In the genomic region with DNA sequence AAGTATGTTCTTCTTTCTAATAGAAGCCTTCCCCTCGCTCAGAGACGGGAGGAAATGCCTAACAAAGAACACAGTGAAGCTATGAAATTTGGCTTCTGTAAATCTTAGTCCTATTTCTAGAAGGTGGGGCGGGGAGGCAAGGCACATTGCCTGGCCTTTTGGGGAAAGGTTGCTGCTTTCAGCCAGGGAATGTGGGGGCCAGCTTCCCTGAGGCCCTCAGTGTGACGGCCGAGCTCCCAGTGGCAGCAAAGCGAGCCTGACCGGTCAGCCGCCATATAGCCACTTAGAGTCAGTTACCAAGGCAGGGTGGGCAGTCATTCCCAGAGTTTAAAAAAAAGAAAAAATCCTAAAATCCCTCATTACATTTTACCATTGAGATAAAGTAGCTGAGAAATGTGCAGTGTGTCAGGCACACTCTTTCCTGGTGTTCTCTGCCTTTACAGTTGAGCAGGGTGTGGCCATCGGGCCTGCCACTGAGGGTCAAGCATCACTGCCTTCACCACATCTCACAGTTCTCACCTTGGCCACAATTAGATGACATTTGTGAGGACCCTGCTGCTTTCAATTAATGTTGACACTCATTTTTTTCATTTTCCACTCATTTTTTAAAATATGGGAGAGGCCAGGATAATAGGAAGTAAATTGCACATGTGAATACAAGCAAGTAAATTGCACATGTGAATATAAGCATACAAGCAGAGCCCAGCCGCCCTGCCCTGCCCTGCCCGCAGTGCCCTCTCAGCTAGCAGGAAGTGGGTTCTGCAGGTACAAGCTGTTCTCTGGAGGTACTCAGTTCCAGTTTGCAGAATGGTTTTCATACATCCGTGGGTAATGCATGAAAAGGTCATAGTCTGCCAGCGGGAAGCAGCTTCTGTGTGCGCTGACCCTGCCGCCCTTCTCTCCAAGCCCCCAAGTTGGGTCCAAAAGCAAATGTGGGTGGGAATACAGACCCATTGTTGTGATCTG, we compare ENCODE assay signal across 1 cellular context.
TF ChIP-seq lines count a peak whose summit lies in the region.

No MANE protein-coding gene starts in this region.

TF ChIP-seq in HepG2, 621 proteins besides CTCF, POLR2A, EP300 and RAD21 (continued from another document):
- TF ChIP-seq, protein P1, sequence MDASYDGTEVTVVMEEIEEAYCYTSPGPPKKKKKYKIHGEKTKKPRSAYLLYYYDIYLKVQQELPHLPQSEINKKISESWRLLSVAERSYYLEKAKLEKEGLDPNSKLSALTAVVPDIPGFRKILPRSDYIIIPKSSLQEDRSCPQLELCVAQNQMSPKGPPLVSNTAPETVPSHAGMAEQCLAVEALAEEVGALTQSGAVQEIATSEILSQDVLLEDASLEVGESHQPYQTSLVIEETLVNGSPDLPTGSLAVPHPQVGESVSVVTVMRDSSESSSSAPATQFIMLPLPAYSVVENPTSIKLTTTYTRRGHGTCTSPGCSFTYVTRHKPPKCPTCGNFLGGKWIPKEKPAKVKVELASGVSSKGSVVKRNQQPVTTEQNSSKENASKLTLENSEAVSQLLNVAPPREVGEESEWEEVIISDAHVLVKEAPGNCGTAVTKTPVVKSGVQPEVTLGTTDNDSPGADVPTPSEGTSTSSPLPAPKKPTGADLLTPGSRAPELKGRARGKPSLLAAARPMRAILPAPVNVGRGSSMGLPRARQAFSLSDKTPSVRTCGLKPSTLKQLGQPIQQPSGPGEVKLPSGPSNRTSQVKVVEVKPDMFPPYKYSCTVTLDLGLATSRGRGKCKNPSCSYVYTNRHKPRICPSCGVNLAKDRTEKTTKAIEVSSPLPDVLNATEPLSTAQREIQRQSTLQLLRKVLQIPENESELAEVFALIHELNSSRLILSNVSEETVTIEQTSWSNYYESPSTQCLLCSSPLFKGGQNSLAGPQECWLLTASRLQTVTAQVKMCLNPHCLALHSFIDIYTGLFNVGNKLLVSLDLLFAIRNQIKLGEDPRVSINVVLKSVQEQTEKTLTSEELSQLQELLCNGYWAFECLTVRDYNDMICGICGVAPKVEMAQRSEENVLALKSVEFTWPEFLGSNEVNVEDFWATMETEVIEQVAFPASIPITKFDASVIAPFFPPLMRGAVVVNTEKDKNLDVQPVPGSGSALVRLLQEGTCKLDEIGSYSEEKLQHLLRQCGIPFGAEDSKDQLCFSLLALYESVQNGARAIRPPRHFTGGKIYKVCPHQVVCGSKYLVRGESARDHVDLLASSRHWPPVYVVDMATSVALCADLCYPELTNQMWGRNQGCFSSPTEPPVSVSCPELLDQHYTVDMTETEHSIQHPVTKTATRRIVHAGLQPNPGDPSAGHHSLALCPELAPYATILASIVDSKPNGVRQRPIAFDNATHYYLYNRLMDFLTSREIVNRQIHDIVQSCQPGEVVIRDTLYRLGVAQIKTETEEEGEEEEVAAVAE (CRISPR knock-in tag; IDR thresholded peaks at IDR 0.05; ENCODE audit: borderline replicate concordance) = no peak
- TF ChIP-seq NR2F1 (CRISPR knock-in tag; IDR thresholded peaks at IDR 0.05) (no peak), NFYC (CRISPR knock-in tag; IDR thresholded peaks at IDR 0.05) (no peak), ZSCAN21 (CRISPR knock-in tag; IDR thresholded peaks at IDR 0.05; ENCODE audit: borderline replicate concordance) (no peak), ZSCAN30 (CRISPR knock-in tag; IDR thresholded peaks at IDR 0.05) (no peak)
- TF ChIP-seq, protein P2, sequence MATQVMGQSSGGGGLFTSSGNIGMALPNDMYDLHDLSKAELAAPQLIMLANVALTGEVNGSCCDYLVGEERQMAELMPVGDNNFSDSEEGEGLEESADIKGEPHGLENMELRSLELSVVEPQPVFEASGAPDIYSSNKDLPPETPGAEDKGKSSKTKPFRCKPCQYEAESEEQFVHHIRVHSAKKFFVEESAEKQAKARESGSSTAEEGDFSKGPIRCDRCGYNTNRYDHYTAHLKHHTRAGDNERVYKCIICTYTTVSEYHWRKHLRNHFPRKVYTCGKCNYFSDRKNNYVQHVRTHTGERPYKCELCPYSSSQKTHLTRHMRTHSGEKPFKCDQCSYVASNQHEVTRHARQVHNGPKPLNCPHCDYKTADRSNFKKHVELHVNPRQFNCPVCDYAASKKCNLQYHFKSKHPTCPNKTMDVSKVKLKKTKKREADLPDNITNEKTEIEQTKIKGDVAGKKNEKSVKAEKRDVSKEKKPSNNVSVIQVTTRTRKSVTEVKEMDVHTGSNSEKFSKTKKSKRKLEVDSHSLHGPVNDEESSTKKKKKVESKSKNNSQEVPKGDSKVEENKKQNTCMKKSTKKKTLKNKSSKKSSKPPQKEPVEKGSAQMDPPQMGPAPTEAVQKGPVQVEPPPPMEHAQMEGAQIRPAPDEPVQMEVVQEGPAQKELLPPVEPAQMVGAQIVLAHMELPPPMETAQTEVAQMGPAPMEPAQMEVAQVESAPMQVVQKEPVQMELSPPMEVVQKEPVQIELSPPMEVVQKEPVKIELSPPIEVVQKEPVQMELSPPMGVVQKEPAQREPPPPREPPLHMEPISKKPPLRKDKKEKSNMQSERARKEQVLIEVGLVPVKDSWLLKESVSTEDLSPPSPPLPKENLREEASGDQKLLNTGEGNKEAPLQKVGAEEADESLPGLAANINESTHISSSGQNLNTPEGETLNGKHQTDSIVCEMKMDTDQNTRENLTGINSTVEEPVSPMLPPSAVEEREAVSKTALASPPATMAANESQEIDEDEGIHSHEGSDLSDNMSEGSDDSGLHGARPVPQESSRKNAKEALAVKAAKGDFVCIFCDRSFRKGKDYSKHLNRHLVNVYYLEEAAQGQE (IDR thresholded peaks at IDR 0.05; ENCODE audit: borderline replicate concordance in 1 of 2, low read depth in 1 of 2, low read length in 2 of 2) = no peak
